Comparison of ENCODE assay signal across 14 cellular contexts in the genomic region with DNA sequence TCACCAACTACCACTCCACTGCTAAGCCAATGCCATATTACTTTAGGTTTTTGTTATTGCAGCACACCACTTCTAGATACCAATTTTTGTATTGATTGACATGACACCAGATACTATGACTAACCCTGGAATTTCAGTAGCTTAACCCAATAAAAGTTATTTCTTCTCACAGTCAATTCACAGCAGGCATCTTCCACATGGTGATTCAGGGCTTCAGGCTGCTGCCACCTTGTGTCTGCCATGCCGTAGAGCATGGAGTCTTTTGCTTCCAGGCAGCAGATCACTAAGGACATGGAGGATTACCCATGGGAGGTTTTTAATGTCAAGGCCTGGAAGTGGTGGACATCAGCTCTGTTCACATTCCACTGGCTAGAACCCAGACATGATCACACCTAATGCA. TPM values are rescaled to one million over a fixed set of nuclear protein-coding genes. Genes with fewer than 3 reads are reported as not detected.
A peak's percentile ranks its signal among the peaks of the same experiment; 100 is the strongest.
DNase-seq lines count a peak whose midpoint lies in the region; ATAC-seq and TF ChIP-seq lines count a peak whose summit lies in the region.
"Had no signal": no experiment of that assay in that cellular context is flagged by ENCODE, and none has a peak within 500 bp of the region (broad histone marks: within the 10 kb centered on the region; RNA-seq: fewer than 3 reads in every experiment).

No MANE protein-coding gene starts in this region.

- H3K9ac ChIP-seq in H9 (ENCODE audit: extremely low read depth, insufficient read length, low read length): no peak overlapping the region

- no peak overlapping the region for H2BK12ac ChIP-seq in H9 (ENCODE audit: insufficient read length, low read depth, low read length)

- no peaks in the 10 kb centered on the region for H3K79me1 ChIP-seq in H9 (ENCODE audit: insufficient read depth, low read depth, low read length, poor library complexity, severe bottlenecking)

- H2AFZ ChIP-seq in H9 (ENCODE audit: low read length): no peak overlapping the region

- H2BK5ac ChIP-seq in H9 (ENCODE audit: insufficient read length, low read length): no peak overlapping the region

- no peak overlapping the region for H4K8ac ChIP-seq in H9 (replicated peaks; ENCODE audit: insufficient read length, low read depth, low read length)

- H3K9me3 ChIP-seq in H9 (ENCODE audit: control insufficient read depth, low read depth, low read length) (no peaks in the 10 kb centered on the region), Panc1 (ENCODE audit: control insufficient read depth, insufficient read depth, low read depth, low read length) (no peaks in the 10 kb centered on the region)
- H3K9me3 ChIP-seq: esophagus squamous epithelium had no signal

- no peak overlapping the region for H3K4me3 ChIP-seq in Panc1 (ENCODE audit: low read depth in 2 of 2, low read length in 2 of 2)
- H3K4me3 ChIP-seq: esophagus squamous epithelium had no signal

- H3K23ac ChIP-seq in H9 (ENCODE audit: insufficient read length, low read depth, low read length): no peak overlapping the region

- no CpG with 5 or more reads among the region's 1 CpG for WGBS in H9 (ENCODE audit: extremely low coverage, insufficient read length, low lambda C conversion rate)

- no peaks in the 10 kb centered on the region for H3K79me2 ChIP-seq in H9 (ENCODE audit: insufficient read depth, low read length)

- H3K9me3 Mint-ChIP-seq in H9: peaks cover 26 to 37% of the 10 kb centered on the region in 2 experiments

- no peak overlapping the region for H3K18ac ChIP-seq in H9 (ENCODE audit: insufficient read length, low read depth, low read length)

- no peaks in the 10 kb centered on the region for H3K23me2 ChIP-seq in H9 (ENCODE audit: insufficient read length, low read depth, low read length, poor library complexity, severe bottlenecking)

- no peak overlapping the region for H4K91ac ChIP-seq in H9 (ENCODE audit: insufficient read length, low read depth, low read length)

- no TSS peak for BruUV-seq in Panc1 (replicated peaks; lab: Mats Ljungman, UMichigan)

- H3K4me1 ChIP-seq in H9 (ENCODE audit: insufficient read depth, low read length): no peaks in the 10 kb centered on the region
- H3K4me1 ChIP-seq in Panc1 (ENCODE audit: control insufficient read depth, insufficient read depth, low read length): no peaks in the 10 kb centered on the region

- H3K4ac ChIP-seq in H9 (ENCODE audit: low read depth, low read length): no peak overlapping the region

- POLR2A ChIA-PET in Panc1 (lab: Charles Lee): no interaction called here

- peaks cover 5% of the 10 kb centered on the region for H3K27me3 Mint-ChIP-seq in H9 (ENCODE audit: low read depth)
- H3K27me3 Mint-ChIP-seq: activated naive CD8-positive, alpha-beta T cell; CD4-positive, CD25-positive, alpha-beta regulatory T cell had no signal

- no peak overlapping the region for H2BK15ac ChIP-seq in H9 (ENCODE audit: low read depth, low read length)

- H4K5ac ChIP-seq in H9 (ENCODE audit: insufficient read length, low read depth, low read length): no peak overlapping the region

- intact Hi-C loops in Panc1 (cut with micrococcal nuclease; ENCODE audit: unreplicated experiment): no loop called here

- H2AK5ac ChIP-seq in H9 (ENCODE audit: insufficient read length, low read length): no peak overlapping the region

- CTCF ChIA-PET in Panc1 (lab: Charles Lee): no interaction called here

- in situ Hi-C loops in Panc1 (cut with HindIII; ENCODE audit: low pct_unique_long_range_greater_than_20kb, low sequenced_read_pairs): no loop called here

- peaks cover 7 to 14% (median 13%) of the 10 kb centered on the region in 3 experiments; a peak in 6 of 7 replicates for H3K36me3 Mint-ChIP-seq in H9 (ENCODE audit: insufficient read depth in 1 of 3, low read depth in 3 of 3)
- H3K36me3 Mint-ChIP-seq: CD4-positive, CD25-positive, alpha-beta regulatory T cell had no signal

- H3K27me3 ChIP-seq in H9 (ENCODE audit: insufficient read depth, low read length) (no peaks in the 10 kb centered on the region), Panc1 (ENCODE audit: control insufficient read depth, insufficient read depth, low read length) (no peaks in the 10 kb centered on the region)
- H3K27me3 ChIP-seq: esophagus squamous epithelium had no signal

- no peak overlapping the region for H3K27ac ChIP-seq in C4-2B
- no peak overlapping the region for H3K27ac ChIP-seq in H9 (ENCODE audit: insufficient read length, low read depth, low read length)
- H3K27ac ChIP-seq in Panc1 (ENCODE audit: low read length): no peak overlapping the region
- H3K27ac ChIP-seq: esophagus squamous epithelium had no signal

- TF ChIP-seq CTCF in C4-2B (conservative IDR thresholded peaks at IDR 0.05) (peak; percentile 31), H9 (conservative IDR thresholded peaks at IDR 0.05) (peak; percentile 61), Panc1 (IDR thresholded peaks at IDR 0.05) (peak; percentile 51)

- peaks cover 14 to 15% of the 10 kb centered on the region in 2 experiments for H3K4me1 Mint-ChIP-seq in H9

- no peak overlapping the region for H3K14ac ChIP-seq in H9 (ENCODE audit: insufficient read depth, low read length)

- H4K20me1 ChIP-seq in H9 (ENCODE audit: control insufficient read depth, insufficient read depth, insufficient read length): no peaks in the 10 kb centered on the region

- no peak overlapping the region for H3K4me2 ChIP-seq in H9 (ENCODE audit: insufficient read depth, insufficient read length, low read length)

- H3T11ph ChIP-seq in H9 (ENCODE audit: low read length): no peak overlapping the region

- H3K56ac ChIP-seq in H9 (ENCODE audit: insufficient read length, low read depth, low read length): no peak overlapping the region

- no peak overlapping the region for H3K4me3 Mint-ChIP-seq in H9
- H3K4me3 Mint-ChIP-seq: activated naive CD8-positive, alpha-beta T cell had no signal

- H2BK20ac ChIP-seq in H9 (ENCODE audit: low read depth, low read length, poor library complexity, severe bottlenecking): no peak overlapping the region

- H3K27ac Mint-ChIP-seq in H9: no peak overlapping the region
- H3K27ac Mint-ChIP-seq: activated naive CD8-positive, alpha-beta T cell had no signal

- H3K36me3 ChIP-seq in Panc1 (ENCODE audit: control insufficient read depth, insufficient read depth, low read length): no peaks in the 10 kb centered on the region
- H3K36me3 ChIP-seq: esophagus squamous epithelium had no signal

- H2BK120ac ChIP-seq in H9 (ENCODE audit: low read depth, low read length, poor library complexity, severe bottlenecking): no peak overlapping the region

- ATAC-seq in Panc1 (0 out of 2 replicates have a peak, but pooled peaks have one; percentile 48), esophagus mucosa (peak; percentile 45), HG03135 (IDR thresholded peaks at IDR 0.05; ENCODE audit: unreplicated experiment) (no peak)

- DNase-seq in H9 (peak; percentile 53), Panc1 (ENCODE audit: low read depth, low spot score) (no peak), hypothalamus (lab: John Stamatoyannopoulos, UW) (no peak), NK-92 (lab: John Stamatoyannopoulos, UW; ENCODE audit: unreplicated experiment) (no peak), NCI-H2171 (lab: John Stamatoyannopoulos, UW) (no peak)
- DNase-seq: CD4-positive, CD25-positive, alpha-beta regulatory T cell; esophagus squamous epithelium; GOT3; NCI-H2171 treated with DMSO at 0.1 percent for 48 hours; stimulated activated naive CD4-positive, alpha-beta T cell had no signal

RNA-seq across cellular contexts. Expression of gene LTA4H, which starts 56.4 kb away (rescaled TPM):
- total RNA-seq in H9 (2021) (141 and 144 TPM in 2 replicates), Panc1 (2021; ENCODE audit: unreplicated experiment) (59.6 TPM), esophagus mucosa (137 TPM)
- 50.9 TPM for polyA plus RNA-seq in Panc1 (2012; ENCODE audit: insufficient read length)
